Comparison of ENCODE assay signal across 1 cellular context in genomic region chr11:57646221-57646620, GRCh38.
A peak's percentile ranks its signal among the peaks of the same experiment; 100 is the strongest.
TF ChIP-seq lines count a peak whose summit lies in the region.

No MANE protein-coding gene starts in this region.

TF ChIP-seq in GM12878, 131 proteins besides CTCF, POLR2A, EP300 and RAD21:
- TF ChIP-seq IKZF1 (conservative IDR thresholded peaks at IDR 0.05) (peak; percentile 29; the same call in 1 of the 2 replicates), SMAD1 (IDR thresholded peaks at IDR 0.05; ENCODE audit: low read depth, partially characterized antibody) (no peak), MEF2B (IDR thresholded peaks at IDR 0.05; ENCODE audit: partially characterized antibody, poor library complexity, severe bottlenecking) (peak; percentile 64), MYB (IDR thresholded peaks at IDR 0.05; ENCODE audit: borderline replicate concordance, low read depth, low read length) (no peak), RAD51 (IDR thresholded peaks at IDR 0.05) (no peak), JUNB (IDR thresholded peaks at IDR 0.05) (no peak), LARP7 (IDR thresholded peaks at IDR 0.05) (no peak), ZBTB33 (IDR thresholded peaks at IDR 0.05) (no peak), BCL11A (IDR thresholded peaks at IDR 0.05; ENCODE audit: low read depth, low read length) (no peak), SREBF1 (IDR thresholded peaks at IDR 0.05; ENCODE audit: low read length) (no peak), TCF3 (IDR thresholded peaks at IDR 0.05; ENCODE audit: borderline replicate concordance, insufficient read depth, low read depth, low read length) (no peak), FOS (IDR thresholded peaks at IDR 0.05; ENCODE audit: borderline replicate concordance, extremely low read depth, insufficient read length) (no peak), NFXL1 (IDR thresholded peaks at IDR 0.05; ENCODE audit: borderline replicate concordance) (no peak), RCOR1 (conservative IDR thresholded peaks at IDR 0.05; ENCODE audit: low read depth, low read length) (no peak), IKZF2 (IDR thresholded peaks at IDR 0.05) (no peak), POU2F2 (IDR thresholded peaks at IDR 0.05; ENCODE audit: borderline replicate concordance, low read depth, low read length) (no peak), BRCA1 (IDR thresholded peaks at IDR 0.05; ENCODE audit: low read depth, low read length) (no peak), NR2C1 (IDR thresholded peaks at IDR 0.05) (no peak), JUND (IDR thresholded peaks at IDR 0.05; ENCODE audit: low read depth, low read length) (no peak), ZNF687 (IDR thresholded peaks at IDR 0.05) (0 out of 2 replicates have a peak, but pooled peaks have one; percentile 25), RUNX3 (IDR thresholded peaks at IDR 0.05; ENCODE audit: low read length) (peak; percentile 34; the same call in 1 of the 2 replicates), TCF12 (IDR thresholded peaks at IDR 0.05; ENCODE audit: low read depth, low read length) (no peak)
- TF ChIP-seq, protein P1, sequence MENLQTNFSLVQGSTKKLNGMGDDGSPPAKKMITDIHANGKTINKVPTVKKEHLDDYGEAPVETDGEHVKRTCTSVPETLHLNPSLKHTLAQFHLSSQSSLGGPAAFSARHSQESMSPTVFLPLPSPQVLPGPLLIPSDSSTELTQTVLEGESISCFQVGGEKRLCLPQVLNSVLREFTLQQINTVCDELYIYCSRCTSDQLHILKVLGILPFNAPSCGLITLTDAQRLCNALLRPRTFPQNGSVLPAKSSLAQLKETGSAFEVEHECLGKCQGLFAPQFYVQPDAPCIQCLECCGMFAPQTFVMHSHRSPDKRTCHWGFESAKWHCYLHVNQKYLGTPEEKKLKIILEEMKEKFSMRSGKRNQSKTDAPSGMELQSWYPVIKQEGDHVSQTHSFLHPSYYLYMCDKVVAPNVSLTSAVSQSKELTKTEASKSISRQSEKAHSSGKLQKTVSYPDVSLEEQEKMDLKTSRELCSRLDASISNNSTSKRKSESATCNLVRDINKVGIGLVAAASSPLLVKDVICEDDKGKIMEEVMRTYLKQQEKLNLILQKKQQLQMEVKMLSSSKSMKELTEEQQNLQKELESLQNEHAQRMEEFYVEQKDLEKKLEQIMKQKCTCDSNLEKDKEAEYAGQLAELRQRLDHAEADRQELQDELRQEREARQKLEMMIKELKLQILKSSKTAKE (IDR thresholded peaks at IDR 0.05; ENCODE audit: low read depth, poor library complexity, severe bottlenecking): no peak
- TF ChIP-seq, protein P2, sequence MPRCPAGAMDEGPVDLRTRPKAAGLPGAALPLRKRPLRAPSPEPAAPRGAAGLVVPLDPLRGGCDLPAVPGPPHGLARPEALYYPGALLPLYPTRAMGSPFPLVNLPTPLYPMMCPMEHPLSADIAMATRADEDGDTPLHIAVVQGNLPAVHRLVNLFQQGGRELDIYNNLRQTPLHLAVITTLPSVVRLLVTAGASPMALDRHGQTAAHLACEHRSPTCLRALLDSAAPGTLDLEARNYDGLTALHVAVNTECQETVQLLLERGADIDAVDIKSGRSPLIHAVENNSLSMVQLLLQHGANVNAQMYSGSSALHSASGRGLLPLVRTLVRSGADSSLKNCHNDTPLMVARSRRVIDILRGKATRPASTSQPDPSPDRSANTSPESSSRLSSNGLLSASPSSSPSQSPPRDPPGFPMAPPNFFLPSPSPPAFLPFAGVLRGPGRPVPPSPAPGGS (IDR thresholded peaks at IDR 0.05; ENCODE audit: borderline replicate concordance, insufficient read depth, low read depth, low read length, poor library complexity, severe bottlenecking): no peak
- TF ChIP-seq, protein P3, sequence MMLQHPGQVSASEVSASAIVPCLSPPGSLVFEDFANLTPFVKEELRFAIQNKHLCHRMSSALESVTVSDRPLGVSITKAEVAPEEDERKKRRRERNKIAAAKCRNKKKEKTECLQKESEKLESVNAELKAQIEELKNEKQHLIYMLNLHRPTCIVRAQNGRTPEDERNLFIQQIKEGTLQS (IDR thresholded peaks at IDR 0.05; ENCODE audit: borderline replicate concordance, extremely low read depth, low read depth, low read length): no peak
